1 cellular context compared by ENCODE assay signal in genomic region chr10:132542086-132542775, GRCh38.
TF ChIP-seq lines count a peak whose summit lies in the region.

No MANE protein-coding gene starts in this region.

TF ChIP-seq in GM12878, 131 proteins besides CTCF, POLR2A, EP300 and RAD21 (continued from another document):
- TF ChIP-seq FOS (IDR thresholded peaks at IDR 0.05; ENCODE audit: borderline replicate concordance, extremely low read depth, insufficient read length): no peak
- no peak for TF ChIP-seq NFXL1 (IDR thresholded peaks at IDR 0.05; ENCODE audit: borderline replicate concordance)
- TF ChIP-seq USF1 (IDR thresholded peaks at IDR 0.05; ENCODE audit: borderline replicate concordance, extremely low read length, insufficient read depth, low read depth, low read length): no peak
- no peak for TF ChIP-seq RAD51 (IDR thresholded peaks at IDR 0.05)
- TF ChIP-seq ZBED1 (IDR thresholded peaks at IDR 0.05; ENCODE audit: borderline replicate concordance): no peak
- no peak for TF ChIP-seq MYC (IDR thresholded peaks at IDR 0.05; ENCODE audit: insufficient read depth, insufficient read length, insufficient replicate concordance, low read length, severe bottlenecking)
- no peak for TF ChIP-seq RCOR1 (conservative IDR thresholded peaks at IDR 0.05; ENCODE audit: low read depth, low read length)
- TF ChIP-seq PKNOX1 (IDR thresholded peaks at IDR 0.05): no peak
- TF ChIP-seq ATF2 (IDR thresholded peaks at IDR 0.05; ENCODE audit: low read length): no peak
- TF ChIP-seq NBN (IDR thresholded peaks at IDR 0.05): no peak
TF ChIP-seq in GM12878: peak in this region for 0.
